23 cellular contexts compared by ENCODE assay signal in the genomic region with DNA sequence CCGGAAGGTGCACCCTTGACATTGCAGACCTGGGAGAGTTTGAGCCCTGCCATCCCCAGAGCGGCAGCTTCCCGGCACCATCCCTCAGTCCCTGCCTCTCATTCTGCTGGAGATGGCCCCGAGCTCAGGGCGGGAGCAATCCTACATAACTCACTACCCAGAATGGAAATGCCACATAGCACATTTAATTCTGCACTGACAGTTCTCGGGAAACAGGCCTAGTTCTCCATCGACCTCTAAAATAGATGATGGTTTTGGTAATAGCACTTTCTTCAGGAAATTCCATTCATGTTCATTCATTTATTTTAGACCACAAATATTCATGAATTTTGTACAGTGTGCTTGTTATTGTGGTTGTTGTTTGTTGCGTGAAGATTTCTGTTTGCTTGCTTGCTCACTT.
A peak's percentile ranks its signal among the peaks of the same experiment; 100 is the strongest.
DNase-seq lines count a peak whose midpoint lies in the region; ATAC-seq and TF ChIP-seq lines count a peak whose summit lies in the region.
"Had no signal": no experiment of that assay in that cellular context is flagged by ENCODE, and none has a peak within 500 bp of the region (broad histone marks: within the 10 kb centered on the region; RNA-seq: fewer than 3 reads in every experiment).

No MANE protein-coding gene starts in this region.

- intact Hi-C loops in MCF 10A (cut with micrococcal nuclease) (no loop called here), breast epithelium (cut with DNase I; ENCODE audit: low total_unique reads) (no loop called here), left lung (cut with DNase I) (no loop called here), aorta (cut with DNase I) (loop anchor here (5.0 kb wide), 2 partner anchors 105 to 275 kb away; no protein-coding TSS in a partner anchor)

- H3K4me1 ChIP-seq in breast epithelium (peaks cover 0 to 5% of the 10 kb centered on the region in 2 donors), left lung (peaks cover 0 to 3% of the 10 kb centered on the region in 2 donors), aorta (ENCODE audit: control insufficient read depth in 1 of 2, insufficient read depth in 2 of 2, low read length in 2 of 2) (peaks cover 3 to 5% of the 10 kb centered on the region in 2 donors)

- WGBS in aorta, 2 donors: 13 to 17% methylated on average over 8 of the region's 8 CpGs

- peak overlapping the region in 1 of 2 donors; percentile 38 for H3K27ac ChIP-seq in breast epithelium
- peak overlapping the region; percentile 2 to 66 for H3K27ac ChIP-seq in left lung
- peak overlapping the region in 1 of 2 donors; percentile 92 for H3K27ac ChIP-seq in aorta (ENCODE audit: low read depth in 1 of 2, low read length in 2 of 2)
- H3K27ac ChIP-seq: 22Rv1, epithelial cell of prostate, psoas muscle, testis had no signal

- no peaks in the 10 kb centered on the region for H3K36me3 Mint-ChIP-seq in MCF 10A (ENCODE audit: insufficient read depth, unreplicated experiment)
- H3K36me3 Mint-ChIP-seq: memory B cell, natural killer cell, T-cell had no signal

- H3K27ac Mint-ChIP-seq in MCF 10A (ENCODE audit: low read depth, unreplicated experiment): no peak overlapping the region
- H3K27ac Mint-ChIP-seq: dendritic cell treated with granulocyte-macrophage colony-stimulating factor and Interleukin-4, amounts not matched to agents 40 ng/mL and 50 ng/mL, for 4 days; memory B cell; natural killer cell; T-cell had no signal

- TF ChIP-seq POLR2A in breast epithelium (IDR thresholded peaks at IDR 0.05): no peak
- TF ChIP-seq POLR2A in erythroblast (IDR thresholded peaks at IDR 0.05; ENCODE audit: low read length): no peak

- no peaks in the 10 kb centered on the region for H3K9me3 ChIP-seq in breast epithelium
- H3K9me3 ChIP-seq in left lung: no peaks in the 10 kb centered on the region
- H3K9me3 ChIP-seq in aorta (ENCODE audit: control insufficient read depth, low read length): no peaks in the 10 kb centered on the region
- H3K9me3 ChIP-seq: psoas muscle, testis had no signal

- H3K27me3 ChIP-seq in breast epithelium (no peaks in the 10 kb centered on the region), left lung (no peaks in the 10 kb centered on the region), aorta (ENCODE audit: control insufficient read depth in 1 of 2, insufficient read depth in 2 of 2, low read length in 1 of 2) (no peaks in the 10 kb centered on the region)
- H3K27me3 ChIP-seq: testis had no signal

- DNase-seq in MCF 10A (ENCODE audit: unreplicated experiment): peak; percentile 14
- no peak for DNase-seq in breast epithelium (ENCODE audit: low spot score in 2 of 2)
- peak; percentile 69 for DNase-seq in choroid plexus epithelial cell (ENCODE audit: low read depth)
- DNase-seq in left lung: no peak
- peak in 1 of 2 donors; percentile 62 for DNase-seq in aorta
- no peak for DNase-seq in erythroblast (lab: John Stamatoyannopoulos, UW)
- DNase-seq in NCI-H446 (lab: John Stamatoyannopoulos, UW): no peak
- DNase-seq: activated naive CD4-positive, alpha-beta T cell; anterior cingulate cortex; natural killer cell; NCI-H1048; NCI-H2081; NCI-H510A treated with DMSO at 0.1 percent for 48 hours; psoas muscle; stimulated activated CD4-positive, alpha-beta T cell treated with anti-CD3 and anti-CD28 coated beads, Interleukin-12 subunit alpha, Interleukin-12 subunit beta, amount 100 ng/mL, for 4 hours; T-cell; testis had no signal

- no peaks in the 10 kb centered on the region for H3K36me3 ChIP-seq in breast epithelium
- H3K36me3 ChIP-seq in left lung: no peaks in the 10 kb centered on the region
- H3K36me3 ChIP-seq in aorta (ENCODE audit: control insufficient read depth in 1 of 2, insufficient read depth in 2 of 2, low read length in 1 of 2): no peaks in the 10 kb centered on the region

- H3K4me3 ChIP-seq in breast epithelium: no peak overlapping the region
- no peak overlapping the region for H3K4me3 ChIP-seq in choroid plexus epithelial cell (ENCODE audit: low read depth, low read length)
- H3K4me3 ChIP-seq in left lung: no peak overlapping the region
- H3K4me3 ChIP-seq in aorta (ENCODE audit: low read length in 2 of 2): no peak overlapping the region
- H3K4me3 ChIP-seq: K562, psoas muscle, testis had no signal

- CTCF ChIA-PET in MCF 10A (lab: Yijun Ruan, JAX): no interaction called here

- H3K27me3 Mint-ChIP-seq in MCF 10A (ENCODE audit: insufficient read depth, unreplicated experiment): no peaks in the 10 kb centered on the region
- H3K27me3 Mint-ChIP-seq: dendritic cell treated with granulocyte-macrophage colony-stimulating factor and Interleukin-4, amounts not matched to agents 40 ng/mL and 50 ng/mL, for 4 days had no signal

- no peaks in the 10 kb centered on the region for H3K9me3 Mint-ChIP-seq in MCF 10A (ENCODE audit: unreplicated experiment)
- H3K9me3 Mint-ChIP-seq: dendritic cell treated with granulocyte-macrophage colony-stimulating factor and Interleukin-4, amounts not matched to agents 40 ng/mL and 50 ng/mL, for 4 days; memory B cell; natural killer cell; T-cell had no signal

- peaks cover 13% of the 10 kb centered on the region for H3K4me1 Mint-ChIP-seq in MCF 10A (ENCODE audit: insufficient read depth, unreplicated experiment)
- H3K4me1 Mint-ChIP-seq: memory B cell, natural killer cell, T-cell had no signal

- POLR2A ChIA-PET in MCF 10A (lab: Yijun Ruan, JAX): interaction anchor here (1.0 kb wide), 1 partner anchor 10 kb away, joined by 4 read pairs; no protein-coding TSS in a partner anchor

- peak; percentile 56 for ATAC-seq in left lung
- ATAC-seq in aorta (ENCODE audit: low FRiP score): peak; percentile 55
- ATAC-seq in GM21367 (IDR thresholded peaks at IDR 0.05; ENCODE audit: unreplicated experiment): no peak
- ATAC-seq: K562, natural killer cell, T-cell had no signal

- no TSS peak for BruUV-seq in MCF 10A (replicated peaks; lab: Mats Ljungman, UMichigan)

- no peak for TF ChIP-seq CTCF in MCF 10A (IDR thresholded peaks at IDR 0.05; ENCODE audit: unreplicated experiment)
- TF ChIP-seq CTCF in breast epithelium (IDR thresholded peaks at IDR 0.05): no peak
- no peak for TF ChIP-seq CTCF in choroid plexus epithelial cell (conservative IDR thresholded peaks at IDR 0.05; ENCODE audit: low read depth, low read length)
- no peak for TF ChIP-seq CTCF in left lung (IDR thresholded peaks at IDR 0.05)

- no peak overlapping the region for H3K4me3 Mint-ChIP-seq in MCF 10A (ENCODE audit: unreplicated experiment)
- H3K4me3 Mint-ChIP-seq: dendritic cell treated with granulocyte-macrophage colony-stimulating factor and Interleukin-4, amounts not matched to agents 40 ng/mL and 50 ng/mL, for 4 days; memory B cell; natural killer cell; T-cell had no signal

Comparison
In these comparisons a context has a peak if more than half of its experiments do, and no peak if none do; other contexts are left out.
1. DNase-seq: peak in MCF 10A (single experiment) and choroid plexus epithelial cell (single experiment); none in breast epithelium (0 of 2), left lung (0 of 2), erythroblast (0 of 2) and NCI-H446 (0 of 2).
2. intact Hi-C loops: an anchor here in aorta (5.0 kb wide); none called in MCF 10A, breast epithelium and left lung.